10 cellular contexts compared by ENCODE assay signal in the genomic region with DNA sequence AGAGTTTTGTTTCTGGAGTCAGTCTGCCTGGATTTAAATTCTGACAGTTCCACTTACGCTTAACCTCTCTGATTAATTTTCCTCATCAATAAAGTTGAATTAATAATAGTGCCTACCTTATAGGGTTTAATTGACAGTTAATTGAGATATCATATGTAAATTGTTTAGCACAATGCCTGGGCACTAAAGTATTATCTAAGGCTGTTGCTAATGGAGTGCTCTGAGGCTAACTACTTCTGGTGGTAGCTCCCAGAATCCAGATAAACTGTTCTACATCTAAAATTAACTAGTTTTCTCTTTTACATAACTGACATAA. TPM values are rescaled to one million over a fixed set of nuclear protein-coding genes. Genes with fewer than 3 reads are reported as not detected.
A peak's percentile ranks its signal among the peaks of the same experiment; 100 is the strongest.
DNase-seq lines count a peak whose midpoint lies in the region; ATAC-seq and TF ChIP-seq lines count a peak whose summit lies in the region.
"Had no signal": no experiment of that assay in that cellular context is flagged by ENCODE, and none has a peak within 500 bp of the region (broad histone marks: within the 10 kb centered on the region; RNA-seq: fewer than 3 reads in every experiment).

No MANE protein-coding gene starts in this region.

- TF ChIP-seq POLR2A in testis (IDR thresholded peaks at IDR 0.05), result no peak
- TF ChIP-seq POLR2A in sigmoid colon (IDR thresholded peaks at IDR 0.05), result no peak

- no peak for DNase-seq in activated T-cell treated with anti-CD3 and anti-CD28 coated beads, Interleukin-2, amount 50 U/mL, for 4 hours
- DNase-seq in activated T-cell treated with anti-CD3 and anti-CD28 coated beads for 4 hours, result no peak
- no peak for DNase-seq in testis
- DNase-seq in endothelial cell (ENCODE audit: low spot score), result no peak
- DNase-seq in sigmoid colon, result no peak

- no peaks in the 10 kb centered on the region for H3K27me3 Mint-ChIP-seq in activated T-cell treated with anti-CD3 and anti-CD28 coated beads, Interleukin-2, amount 50 U/mL, for 4 hours (ENCODE audit: low read depth)
- H3K27me3 Mint-ChIP-seq in activated naive CD8-positive, alpha-beta T cell, result no peaks in the 10 kb centered on the region
- H3K27me3 Mint-ChIP-seq in endothelial cell (ENCODE audit: unreplicated experiment), result no peaks in the 10 kb centered on the region

- H3K4me1 Mint-ChIP-seq in activated T-cell treated with anti-CD3 and anti-CD28 coated beads, Interleukin-2, amount 50 U/mL, for 4 hours (ENCODE audit: low read depth), result peaks cover 46% of the 10 kb centered on the region
- H3K4me1 Mint-ChIP-seq in activated naive CD8-positive, alpha-beta T cell (ENCODE audit: low read depth), result peaks cover 46% of the 10 kb centered on the region
- no peaks in the 10 kb centered on the region for H3K4me1 Mint-ChIP-seq in endothelial cell (ENCODE audit: unreplicated experiment)

- peaks cover 18% of the 10 kb centered on the region for H3K36me3 ChIP-seq in thymus (ENCODE audit: control insufficient read depth, insufficient read depth)
- H3K36me3 ChIP-seq in testis (ENCODE audit: low read depth, missing control alignments), result no peaks in the 10 kb centered on the region
- H3K36me3 ChIP-seq in sigmoid colon, result peaks cover 0 to 5% (median 2%) of the 10 kb centered on the region in 4 donors

- peaks cover 29% of the 10 kb centered on the region for H3K36me3 Mint-ChIP-seq in activated T-cell treated with anti-CD3 and anti-CD28 coated beads, Interleukin-2, amount 50 U/mL, for 4 hours (ENCODE audit: insufficient read depth)
- peaks cover 21% of the 10 kb centered on the region for H3K36me3 Mint-ChIP-seq in activated naive CD8-positive, alpha-beta T cell
- peaks cover 23% of the 10 kb centered on the region for H3K36me3 Mint-ChIP-seq in endothelial cell (ENCODE audit: low read depth, unreplicated experiment)

- H3K27me3 ChIP-seq in layer of hippocampus (ENCODE audit: control insufficient read depth, insufficient read depth, low read length) (no peaks in the 10 kb centered on the region), thymus (ENCODE audit: control insufficient read depth, insufficient read depth) (no peaks in the 10 kb centered on the region), testis (no peaks in the 10 kb centered on the region), sigmoid colon (no peaks in the 10 kb centered on the region)

- peak overlapping the region; percentile 56 for H3K4me3 Mint-ChIP-seq in activated T-cell treated with anti-CD3 and anti-CD28 coated beads, Interleukin-2, amount 50 U/mL, for 4 hours
- peak overlapping the region; percentile 55 for H3K4me3 Mint-ChIP-seq in activated naive CD8-positive, alpha-beta T cell
- H3K4me3 Mint-ChIP-seq in endothelial cell (ENCODE audit: unreplicated experiment), result no peak overlapping the region
- H3K4me3 Mint-ChIP-seq: neural crest cell had no signal

- TF ChIP-seq EP300 in sigmoid colon (IDR thresholded peaks at IDR 0.05), result no peak

- peak overlapping the region; percentile 55 for H3K27ac Mint-ChIP-seq in activated naive CD8-positive, alpha-beta T cell
- no peak overlapping the region for H3K27ac Mint-ChIP-seq in endothelial cell (ENCODE audit: unreplicated experiment)

- WGBS in thymus, result 32% methylated on average over 1 of the region's 1 CpG
- WGBS in testis, 2 donors, result 83 to 93% methylated on average over 1 of the region's 1 CpG
- WGBS in sigmoid colon, 2 donors, result 29 to 79% methylated on average over 1 of the region's 1 CpG

- H3K9me3 ChIP-seq in thymus (ENCODE audit: control insufficient read depth) (peaks cover 4% of the 10 kb centered on the region), testis (no peaks in the 10 kb centered on the region), sigmoid colon (peaks cover 0 to 5% (median 2%) of the 10 kb centered on the region in 4 donors)

- H3K4me3 ChIP-seq in thymus (ENCODE audit: low read length) (peak overlapping the region; percentile 23), testis (no peak overlapping the region), sigmoid colon (peak overlapping the region in 2 of 4 donors; percentile 5 to 13)

- intact Hi-C loops in testis (cut with DNase I; ENCODE audit: low total_unique reads), result no loop called here
- intact Hi-C loops in sigmoid colon (cut with DNase I), result no loop called here

- no peak for ATAC-seq in activated T-cell treated with anti-CD3 and anti-CD28 coated beads, Interleukin-2, amount 50 U/mL, for 4 hours

- peaks cover 3% of the 10 kb centered on the region for H3K4me1 ChIP-seq in thymus (ENCODE audit: control insufficient read depth, insufficient read depth, low read length)
- peaks cover 4% of the 10 kb centered on the region for H3K4me1 ChIP-seq in testis
- peaks cover 0 to 33% (median 13%) of the 10 kb centered on the region in 4 donors for H3K4me1 ChIP-seq in sigmoid colon

- peak overlapping the region; percentile 27 for H3K27ac ChIP-seq in layer of hippocampus (ENCODE audit: low read depth, low read length)
- H3K27ac ChIP-seq in thymus (ENCODE audit: low read depth), result peak overlapping the region; percentile 15
- no peak overlapping the region for H3K27ac ChIP-seq in testis
- H3K27ac ChIP-seq in sigmoid colon, result peak overlapping the region in 1 of 4 donors; percentile 23
- H3K27ac ChIP-seq: RWPE1 had no signal

- peaks cover 20% of the 10 kb centered on the region for H3K9me3 Mint-ChIP-seq in activated T-cell treated with anti-CD3 and anti-CD28 coated beads, Interleukin-2, amount 50 U/mL, for 4 hours
- H3K9me3 Mint-ChIP-seq in activated naive CD8-positive, alpha-beta T cell (ENCODE audit: low read depth), result peaks cover 15% of the 10 kb centered on the region
- no peaks in the 10 kb centered on the region for H3K9me3 Mint-ChIP-seq in endothelial cell (ENCODE audit: unreplicated experiment)

- TF ChIP-seq CTCF in testis (IDR thresholded peaks at IDR 0.05), result no peak
- no peak for TF ChIP-seq CTCF in endothelial cell (IDR thresholded peaks at IDR 0.05; ENCODE audit: unreplicated experiment)
- TF ChIP-seq CTCF in sigmoid colon (IDR thresholded peaks at IDR 0.05), result no peak

RNA-seq across cellular contexts. Expression of gene FOXN2, which starts 29.9 kb away (rescaled TPM):
- 10 to 100 TPM; 40.1 to 47.5 (median 44.9) TPM for total RNA-seq in activated T-cell treated with anti-CD3 and anti-CD28 coated beads, Interleukin-2, amount 50 U/mL, for 4 hours
- polyA plus RNA-seq in thymus (11.9 TPM), testis (ENCODE audit: insufficient read depth, low read depth, low replicate concordance) (10.2 TPM), sigmoid colon (1 to 10 TPM; 4.8 to 8.2 (median 5.3) TPM)
- total RNA-seq in testis (10 to 100 TPM; 25.6 to 25.7 TPM), endothelial cell (ENCODE audit: unreplicated experiment) (13.2 TPM), sigmoid colon (10 to 100 TPM; 14.1 to 24.6 (median 17.8) TPM)

Comparison
In these comparisons a context has a peak if more than half of its experiments do, and no peak if none do; other contexts are left out.
1. H3K27ac ChIP-seq: peak in layer of hippocampus (single experiment) and thymus (single experiment); none in testis (0 of 2).